ENCODE assay signal across 8 cellular contexts in genomic region chr6:35897036-35897435, GRCh38.
"Had no signal": no experiment of that assay in that cellular context is flagged by ENCODE, and none has a peak within 500 bp of the region (broad histone marks: within the 10 kb centered on the region; RNA-seq: fewer than 3 reads in every experiment).

No MANE protein-coding gene starts in this region.

- H3K4me3 ChIP-seq: GM23338 had no signal

- H2AFZ ChIP-seq: GM23338 had no signal

- H3K4me2 ChIP-seq: GM23338 had no signal

- ATAC-seq: GM23338, HepG2 had no signal

- H3K27ac ChIP-seq: HL-60 had no signal

- FAIRE-seq: H1, H54, HepG2 had no signal

- DNase-seq: H9, HCEC 1CT, KG1 had no signal
